In the genomic region with DNA sequence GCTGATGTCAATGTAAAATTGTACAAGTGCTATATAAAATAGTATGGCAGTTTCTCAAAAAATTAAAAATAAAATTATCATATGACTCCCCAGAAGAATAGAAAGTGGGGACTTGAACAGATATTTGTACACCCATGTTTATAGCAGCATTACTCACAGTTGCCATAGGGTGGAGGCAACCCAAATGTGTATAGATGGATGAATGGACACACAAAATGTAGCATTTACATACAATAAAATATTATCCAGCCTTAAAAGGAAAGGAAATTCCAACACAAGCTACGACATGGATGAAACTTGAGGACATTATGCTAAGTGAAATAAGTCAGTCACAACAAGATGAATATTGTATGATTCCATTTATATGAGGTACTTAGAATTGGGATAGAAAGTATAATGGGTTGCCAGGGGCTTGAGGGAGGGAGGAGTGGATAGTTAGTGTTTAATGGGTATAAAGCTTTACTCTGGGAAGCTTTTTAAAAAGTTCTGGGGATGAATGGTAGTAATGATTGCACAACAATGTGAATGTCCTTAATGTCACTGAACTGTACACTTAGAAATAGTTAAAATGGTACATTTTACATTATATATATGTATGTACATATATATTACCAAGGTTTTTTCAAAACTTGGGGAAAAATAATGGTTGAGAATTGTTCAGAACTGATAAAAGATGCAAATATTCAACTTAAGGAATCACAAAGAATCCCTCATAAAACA, we compare ENCODE assay signal across 4 cellular contexts.
TF ChIP-seq lines count a peak whose summit lies in the region.

No MANE protein-coding gene starts in this region.

TF ChIP-seq in HepG2, 621 proteins besides CTCF, POLR2A, EP300 and RAD21:
- TF ChIP-seq GPN1 (CRISPR knock-in tag; IDR thresholded peaks at IDR 0.05; ENCODE audit: borderline replicate concordance) = no peak
- no peak for TF ChIP-seq TAF15 (IDR thresholded peaks at IDR 0.05; ENCODE audit: low read depth, low read length, poor library complexity, severe bottlenecking)
- TF ChIP-seq ZNF501 (CRISPR knock-in tag; IDR thresholded peaks at IDR 0.05) = no peak
- TF ChIP-seq CEBPB (IDR thresholded peaks at IDR 0.05; ENCODE audit: borderline replicate concordance, low read depth, low read length) = peak; percentile 50
- no peak for TF ChIP-seq HCFC1 (IDR thresholded peaks at IDR 0.05; ENCODE audit: low read depth, low read length)

TF ChIP-seq in IMR-90, 13 proteins besides CTCF, POLR2A, EP300 and RAD21:
- TF ChIP-seq RCOR1 (IDR thresholded peaks at IDR 0.05; ENCODE audit: insufficient replicate concordance, low read length) = no peak
- TF ChIP-seq CEBPB (IDR thresholded peaks at IDR 0.05; ENCODE audit: low read depth, low read length) = peak; percentile 65

TF ChIP-seq in GM12878, 131 proteins besides CTCF, POLR2A, EP300 and RAD21:
- TF ChIP-seq ESRRA (IDR thresholded peaks at IDR 0.05; ENCODE audit: low read length) (no peak), SMC3 (IDR thresholded peaks at IDR 0.05; ENCODE audit: borderline replicate concordance, low read length) (peak; percentile 36; the same call in 1 of the 2 replicates)

TF ChIP-seq in SK-N-SH treated with all-trans-retinoic acid at 6 μM for 48 hours, 23 proteins besides CTCF, POLR2A, EP300 and RAD21:
- TF ChIP-seq ZFP30 (CRISPR knock-in tag; IDR thresholded peaks at IDR 0.05) (no peak), CSDC2 (CRISPR knock-in tag; IDR thresholded peaks at IDR 0.05) (no peak), ZC3H10 (CRISPR knock-in tag; IDR thresholded peaks at IDR 0.05) (no peak)
- TF ChIP-seq, protein P1, sequence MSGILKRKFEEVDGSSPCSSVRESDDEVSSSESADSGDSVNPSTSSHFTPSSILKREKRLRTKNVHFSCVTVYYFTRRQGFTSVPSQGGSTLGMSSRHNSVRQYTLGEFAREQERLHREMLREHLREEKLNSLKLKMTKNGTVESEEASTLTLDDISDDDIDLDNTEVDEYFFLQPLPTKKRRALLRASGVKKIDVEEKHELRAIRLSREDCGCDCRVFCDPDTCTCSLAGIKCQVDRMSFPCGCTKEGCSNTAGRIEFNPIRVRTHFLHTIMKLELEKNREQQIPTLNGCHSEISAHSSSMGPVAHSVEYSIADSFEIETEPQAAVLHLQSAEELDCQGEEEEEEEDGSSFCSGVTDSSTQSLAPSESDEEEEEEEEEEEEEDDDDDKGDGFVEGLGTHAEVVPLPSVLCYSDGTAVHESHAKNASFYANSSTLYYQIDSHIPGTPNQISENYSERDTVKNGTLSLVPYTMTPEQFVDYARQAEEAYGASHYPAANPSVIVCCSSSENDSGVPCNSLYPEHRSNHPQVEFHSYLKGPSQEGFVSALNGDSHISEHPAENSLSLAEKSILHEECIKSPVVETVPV (CRISPR knock-in tag; IDR thresholded peaks at IDR 0.05) = no peak
